ENCODE assay signal across 18 cellular contexts in the genomic region with DNA sequence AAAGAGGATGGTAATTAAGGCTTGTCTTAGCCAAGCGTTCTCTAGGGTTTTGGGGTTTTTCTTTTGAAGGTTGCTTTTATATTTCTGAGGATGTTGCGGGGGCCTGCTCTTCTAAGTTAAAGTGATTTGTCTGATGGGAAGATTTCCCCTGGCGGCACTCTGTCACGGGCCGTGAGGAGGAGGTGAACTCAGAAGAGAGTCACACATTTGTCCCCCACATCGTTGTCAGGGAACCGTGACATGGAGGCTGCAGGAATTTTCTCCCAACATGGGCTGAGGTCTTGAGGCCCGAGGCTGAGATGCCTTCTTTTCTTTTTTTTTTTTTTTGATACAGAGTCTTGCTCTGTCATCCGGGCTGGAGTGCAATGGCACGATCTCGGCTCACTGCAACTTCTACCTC.
DNase-seq lines count a peak whose midpoint lies in the region; ATAC-seq and TF ChIP-seq lines count a peak whose summit lies in the region.
"Had no signal": no experiment of that assay in that cellular context is flagged by ENCODE, and none has a peak within 500 bp of the region (broad histone marks: within the 10 kb centered on the region; RNA-seq: fewer than 3 reads in every experiment).

No MANE protein-coding gene starts in this region.

- no peaks in the 10 kb centered on the region for H3K79me2 ChIP-seq in neural progenitor cell (ENCODE audit: low read depth)

- H3K9me3 Mint-ChIP-seq in neural progenitor cell: no peaks in the 10 kb centered on the region
- H3K9me3 Mint-ChIP-seq: CD8-positive, alpha-beta T cell; GM23338 had no signal

- H3K4me3 ChIP-seq in right atrium auricular region (no peak overlapping the region), neural progenitor cell (no peak overlapping the region), upper lobe of right lung (no peak overlapping the region)
- H3K4me3 ChIP-seq: A549, GM23338 had no signal

- H3K4me1 Mint-ChIP-seq in neural progenitor cell: peaks cover 34% of the 10 kb centered on the region
- H3K4me1 Mint-ChIP-seq: GM23338 had no signal

- peak overlapping the region; percentile 70 for H3K27ac Mint-ChIP-seq in neural progenitor cell
- H3K27ac Mint-ChIP-seq: CD8-positive, alpha-beta T cell; GM23338; HFFc6 had no signal

- H3K36me3 ChIP-seq in right atrium auricular region: peaks cover 61% of the 10 kb centered on the region
- H3K36me3 ChIP-seq in neural progenitor cell: no peaks in the 10 kb centered on the region
- peaks cover 12% of the 10 kb centered on the region for H3K36me3 ChIP-seq in upper lobe of right lung

- no peak for ATAC-seq in Right ventricle myocardium superior (ENCODE audit: poor library complexity)
- ATAC-seq in upper lobe of right lung: no peak
- ATAC-seq: CD8-positive, alpha-beta T cell; GM23338 had no signal

- no peak overlapping the region for H2AFZ ChIP-seq in neural progenitor cell (replicated peaks)
- H2AFZ ChIP-seq: GM23338 had no signal

- no peaks in the 10 kb centered on the region for H3K27me3 ChIP-seq in right atrium auricular region
- no peaks in the 10 kb centered on the region for H3K27me3 ChIP-seq in neural progenitor cell
- H3K27me3 ChIP-seq in upper lobe of right lung: no peaks in the 10 kb centered on the region

- no peaks in the 10 kb centered on the region for H3K9me3 ChIP-seq in right atrium auricular region
- H3K9me3 ChIP-seq in neural progenitor cell (ENCODE audit: low read depth): no peaks in the 10 kb centered on the region
- H3K9me3 ChIP-seq in upper lobe of right lung: no peaks in the 10 kb centered on the region
- H3K9me3 ChIP-seq: A549 had no signal

- H4K20me1 ChIP-seq in neural progenitor cell (ENCODE audit: low read depth): no peaks in the 10 kb centered on the region

- H3K4me2 ChIP-seq in neural progenitor cell: no peak overlapping the region
- H3K4me2 ChIP-seq: A549, GM23338 had no signal

- peaks cover 17% of the 10 kb centered on the region for H3K27me3 Mint-ChIP-seq in neural progenitor cell (ENCODE audit: insufficient read depth, low read depth)

- no peak for TF ChIP-seq CTCF in right atrium auricular region (IDR thresholded peaks at IDR 0.05)
- no peak for TF ChIP-seq CTCF in neural progenitor cell (IDR thresholded peaks at IDR 0.05)
- no peak for TF ChIP-seq CTCF in upper lobe of right lung (IDR thresholded peaks at IDR 0.05)

- DNase-seq in right atrium auricular region (ENCODE audit: low spot score) (no peak), Right ventricle myocardium superior (no peak), head of caudate nucleus (peak; percentile 20 to 85 (median 61)), neural progenitor cell (ENCODE audit: low spot score) (no peak), upper lobe of right lung (no peak), NCI-H510A treated with DMSO at 0.1 percent for 48 hours (lab: John Stamatoyannopoulos, UW) (no peak), COLO668 (lab: John Stamatoyannopoulos, UW; ENCODE audit: unreplicated experiment) (no peak), NCI-H1092 (lab: John Stamatoyannopoulos, UW) (no peak)
- DNase-seq: AML-193; CD8-positive, alpha-beta T cell; COR-L47; DMS 273 treated with DMSO at 0.1 percent for 48 hours; DMS53; HFFc6 had no signal

- H3K27ac ChIP-seq in right atrium auricular region (peak overlapping the region; percentile 62 to 73), neural progenitor cell (no peak overlapping the region), upper lobe of right lung (peak overlapping the region; percentile 13)
- H3K27ac ChIP-seq: 22Rv1, A549, HL-60 had no signal

- intact Hi-C loops in Right ventricle myocardium superior (cut with DNase I) (no loop called here), head of caudate nucleus (cut with DNase I) (no loop called here), upper lobe of right lung (cut with DNase I) (no loop called here)

- H3K4me3 Mint-ChIP-seq in neural progenitor cell: peak overlapping the region; percentile 16
- H3K4me3 Mint-ChIP-seq: CD8-positive, alpha-beta T cell; GM23338; HFFc6 had no signal

- H3K9ac ChIP-seq in neural progenitor cell: no peak overlapping the region

- H3K36me3 Mint-ChIP-seq in neural progenitor cell: no peaks in the 10 kb centered on the region
- H3K36me3 Mint-ChIP-seq: CD8-positive, alpha-beta T cell had no signal

- H3F3A ChIP-seq in neural progenitor cell (ENCODE audit: low read depth): no peaks in the 10 kb centered on the region

- H3K4me1 ChIP-seq in right atrium auricular region (peaks cover 0 to 23% of the 10 kb centered on the region in 2 donors), neural progenitor cell (peaks cover under 1% of the 10 kb centered on the region), upper lobe of right lung (no peaks in the 10 kb centered on the region)

Comparison
In these comparisons a context has a peak if more than half of its experiments do, and no peak if none do; other contexts are left out.
1. DNase-seq: peak in head of caudate nucleus (42 of 42); none in right atrium auricular region (single experiment), Right ventricle myocardium superior (single experiment), neural progenitor cell (single experiment), upper lobe of right lung (single experiment), NCI-H510A treated with DMSO at 0.1 percent for 48 hours (single experiment), COLO668 (single experiment) and NCI-H1092 (single experiment).